In the genomic region with DNA sequence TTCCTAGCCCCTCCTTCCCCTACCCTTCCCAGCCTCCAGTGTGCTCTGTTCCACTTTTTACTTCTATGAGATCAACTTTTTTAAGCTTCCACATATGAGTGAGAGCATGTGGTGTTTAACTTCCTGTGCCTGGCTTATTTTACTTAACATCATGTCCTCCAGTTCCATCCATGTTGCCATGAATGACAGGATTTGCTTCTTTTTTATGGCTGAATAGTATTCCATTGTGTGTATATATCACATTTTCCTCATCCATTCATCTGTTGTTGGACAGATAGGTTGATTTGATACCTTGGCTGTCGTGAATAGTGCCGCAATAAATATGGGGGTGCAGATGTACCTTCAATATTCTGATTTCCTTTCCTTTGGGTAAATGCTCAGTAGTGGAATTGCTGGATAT, we compare ENCODE assay signal across 14 cellular contexts.
DNase-seq lines count a peak whose midpoint lies in the region; ATAC-seq and TF ChIP-seq lines count a peak whose summit lies in the region.
"Had no signal": no experiment of that assay in that cellular context is flagged by ENCODE, and none has a peak within 500 bp of the region (broad histone marks: within the 10 kb centered on the region; RNA-seq: fewer than 3 reads in every experiment).

No MANE protein-coding gene starts in this region.

- no peaks in the 10 kb centered on the region for H4K20me1 ChIP-seq in OCI-LY7 (ENCODE audit: insufficient read depth, low read length)

- TF ChIP-seq CTCF in OCI-LY7 (conservative IDR thresholded peaks at IDR 0.05; ENCODE audit: low read length) = no peak
- no peak for TF ChIP-seq CTCF in lower leg skin (IDR thresholded peaks at IDR 0.05)

- no peaks in the 10 kb centered on the region for H3K36me3 ChIP-seq in CD4-positive, CD25-positive, alpha-beta regulatory T cell (ENCODE audit: control insufficient read depth, insufficient read depth, low read length)
- H3K36me3 ChIP-seq in OCI-LY7 (ENCODE audit: insufficient read depth, low read length) (no peaks in the 10 kb centered on the region), HAP-1 (replicated peaks) (no peaks in the 10 kb centered on the region)

- no peak overlapping the region for H3K4me3 ChIP-seq in CD4-positive, CD25-positive, alpha-beta regulatory T cell (ENCODE audit: low read depth, low read length)
- H3K4me3 ChIP-seq in OCI-LY7 (ENCODE audit: low read depth, low read length, poor library complexity, severe bottlenecking) = no peak overlapping the region
- H3K4me3 ChIP-seq in lower leg skin (ENCODE audit: low read depth, poor library complexity, severe bottlenecking) = no peak overlapping the region
- H3K4me3 ChIP-seq in HAP-1 = no peak overlapping the region

- no peak for ATAC-seq in CD4-positive, CD25-positive, alpha-beta regulatory T cell (ENCODE audit: low read depth in 2 of 2)
- no peak for ATAC-seq in memory B cell (ENCODE audit: low read depth)

- no peak overlapping the region for H3K4me3 Mint-ChIP-seq in CD4-positive, CD25-positive, alpha-beta regulatory T cell
- H3K4me3 Mint-ChIP-seq in memory B cell = no peak overlapping the region
- H3K4me3 Mint-ChIP-seq: H9 had no signal

- no TSS peak for BruUV-seq in OCI-LY7 (replicated peaks; lab: Mats Ljungman, UMichigan)

- in situ Hi-C loops in HAP-1 (cut with MboI; ENCODE audit: low sequenced_read_pairs) = no loop called here

- POLR2A ChIA-PET in OCI-LY7 (lab: Charles Lee) = interaction anchor here (1.1 to 5.5 kb wide), 3 partner anchors 16 to 25 kb away, joined by 4 to 59 read pairs (median 55); no protein-coding TSS in a partner anchor

- intact Hi-C loops in OCI-LY7 (cut with micrococcal nuclease; ENCODE audit: unreplicated experiment) = no loop called here
- intact Hi-C loops in lower leg skin (cut with DNase I; ENCODE audit: low total_unique reads) = loop anchor here (10.0 kb wide), 1 partner anchor 56 kb away; no protein-coding TSS in a partner anchor

- no peak for TF ChIP-seq POLR2A in lower leg skin (IDR thresholded peaks at IDR 0.05)

- H3K4me1 ChIP-seq in CD4-positive, CD25-positive, alpha-beta regulatory T cell (ENCODE audit: control insufficient read depth, insufficient read depth, low read length, poor library complexity, severe bottlenecking) = peaks cover 25% of the 10 kb centered on the region
- peaks cover 64% of the 10 kb centered on the region for H3K4me1 ChIP-seq in OCI-LY7 (ENCODE audit: insufficient read depth, low read length, poor library complexity, severe bottlenecking)
- H3K4me1 ChIP-seq in HAP-1 = peaks cover 5% of the 10 kb centered on the region; the same call in 1 of the 2 replicates

- peak overlapping the region; percentile 40 to 96 (median 86) for H3K27ac Mint-ChIP-seq in CD4-positive, CD25-positive, alpha-beta regulatory T cell
- peak overlapping the region; percentile 5 for H3K27ac Mint-ChIP-seq in memory B cell
- H3K27ac Mint-ChIP-seq: H9 had no signal

- no peaks in the 10 kb centered on the region for H3K36me3 Mint-ChIP-seq in CD4-positive, CD25-positive, alpha-beta regulatory T cell
- peaks cover 2% of the 10 kb centered on the region for H3K36me3 Mint-ChIP-seq in memory B cell

- peak; percentile 8 for DNase-seq in activated CD4-positive, CD25-positive, alpha-beta regulatory T cell treated with anti-CD3 and anti-CD28 coated beads, Interleukin-2, amount 50 U/mL, for 72 hours
- no peak for DNase-seq in activated CD4-positive, CD25-positive, alpha-beta regulatory T cell (lab: John Stamatoyannopoulos, UW)
- DNase-seq in CD4-positive, CD25-positive, alpha-beta regulatory T cell = no peak
- DNase-seq in OCI-LY7 (ENCODE audit: low spot score) (no peak), memory B cell (ENCODE audit: low spot score in 2 of 2) (no peak), lower leg skin (ENCODE audit: low spot score in 2 of 2) (no peak), HAP-1 (ENCODE audit: low spot score in 2 of 2) (no peak), NCI-H1092 (lab: John Stamatoyannopoulos, UW) (no peak)
- DNase-seq: 8988T, H9, NCI-H1436 treated with DMSO at 0.1 percent for 48 hours, NCI-H2081 treated with DMSO at 0.1 percent for 48 hours, NCI-H524 treated with DMSO at 0.1 percent for 48 hours had no signal

- CTCF ChIA-PET in OCI-LY7 (lab: Charles Lee; ENCODE audit: unreplicated experiment) = interaction anchor here (0.9 kb wide), 1 partner anchor 128 kb away, joined by 3 read pairs; no protein-coding TSS in a partner anchor

- H3K9me2 ChIP-seq in OCI-LY7 (ENCODE audit: insufficient read depth, low read length) = no peaks in the 10 kb centered on the region

- H3K9me3 Mint-ChIP-seq in CD4-positive, CD25-positive, alpha-beta regulatory T cell = no peaks in the 10 kb centered on the region
- H3K9me3 Mint-ChIP-seq in memory B cell = no peaks in the 10 kb centered on the region
- H3K9me3 Mint-ChIP-seq: H9 had no signal

- no peaks in the 10 kb centered on the region for H3K9me3 ChIP-seq in CD4-positive, CD25-positive, alpha-beta regulatory T cell (ENCODE audit: control insufficient read depth in 2 of 2, low read length in 2 of 2)
- H3K9me3 ChIP-seq in OCI-LY7 (ENCODE audit: low read length) (no peaks in the 10 kb centered on the region), HAP-1 (no peaks in the 10 kb centered on the region)

- no peak overlapping the region for H2AFZ ChIP-seq in OCI-LY7 (ENCODE audit: low read length)

- H3K79me2 ChIP-seq in OCI-LY7 (ENCODE audit: insufficient read depth, low read depth, low read length) = no peaks in the 10 kb centered on the region

- no peaks in the 10 kb centered on the region for H3K27me3 ChIP-seq in CD4-positive, CD25-positive, alpha-beta regulatory T cell (ENCODE audit: control insufficient read depth, insufficient read depth, low read length)
- no peaks in the 10 kb centered on the region for H3K27me3 ChIP-seq in HAP-1 (ENCODE audit: low read depth)

- H3K4me1 Mint-ChIP-seq in CD4-positive, CD25-positive, alpha-beta regulatory T cell = peaks cover 20 to 34% (median 32%) of the 10 kb centered on the region in 4 donors
- H3K4me1 Mint-ChIP-seq in memory B cell = peaks cover 35% of the 10 kb centered on the region

- H3K27me3 Mint-ChIP-seq in CD4-positive, CD25-positive, alpha-beta regulatory T cell = peaks cover 4% of the 10 kb centered on the region
- no peaks in the 10 kb centered on the region for H3K27me3 Mint-ChIP-seq in memory B cell

- no peak overlapping the region for H3K27ac ChIP-seq in CD4-positive, CD25-positive, alpha-beta regulatory T cell (ENCODE audit: insufficient read depth, low read length, poor library complexity, severe bottlenecking)
- H3K27ac ChIP-seq in OCI-LY7 (ENCODE audit: low read depth, low read length, poor library complexity, severe bottlenecking) = peak overlapping the region; percentile 40
- H3K27ac ChIP-seq: RWPE1 had no signal

- H3K4me2 ChIP-seq in OCI-LY7 (ENCODE audit: low read length) = peak overlapping the region; percentile 40; the same call in 1 of the 2 replicates

- 92 to 100% methylated on average over 2 of the region's 2 CpGs for WGBS in lower leg skin, 2 donors
